8 cellular contexts compared by ENCODE assay signal in genomic region chr18:50307738-50308470, GRCh38. TPM values are rescaled to one million over a fixed set of nuclear protein-coding genes. Genes with fewer than 3 reads are reported as not detected.
A peak's percentile ranks its signal among the peaks of the same experiment; 100 is the strongest.
DNase-seq lines count a peak whose midpoint lies in the region; ATAC-seq and TF ChIP-seq lines count a peak whose summit lies in the region.

No MANE protein-coding gene starts in this region.

- H3K4me3 Mint-ChIP-seq in activated CD4-positive, alpha-beta memory T cell treated with anti-CD3 and anti-CD28 coated beads for 36 hours: peak overlapping the region; percentile 83

- no peaks in the 10 kb centered on the region for H3K36me3 Mint-ChIP-seq in activated CD4-positive, alpha-beta memory T cell treated with anti-CD3 and anti-CD28 coated beads for 36 hours

- peak overlapping the region; percentile 50 to 69 (median 57) for H3K4me3 ChIP-seq in BLaER1 treated with 17β-estradiol and CSF1 and Interleukin-3, amounts not matched to agents 10 nM and 100 nM
- H3K4me3 ChIP-seq in ectodermal cell (ENCODE audit: insufficient read depth, low read depth, low read length): peak overlapping the region; percentile 39
- H3K4me3 ChIP-seq in lower lobe of right lung: peak overlapping the region; percentile 54

- H4K20me1 ChIP-seq in BLaER1 treated with 17β-estradiol and CSF1 and Interleukin-3, amounts not matched to agents 10 nM and 100 nM: no peaks in the 10 kb centered on the region

- TF ChIP-seq CTCF in lower lobe of right lung (IDR thresholded peaks at IDR 0.05): no peak

- 42 to 43% methylated on average over 26 of the region's 26 CpGs for WGBS in ectodermal cell, 2 experiments

- peaks cover 4% of the 10 kb centered on the region for H3K9me3 Mint-ChIP-seq in activated CD4-positive, alpha-beta memory T cell treated with anti-CD3 and anti-CD28 coated beads for 36 hours

- H3K4me2 ChIP-seq in BLaER1 treated with 17β-estradiol and CSF1 and Interleukin-3, amounts not matched to agents 10 nM and 100 nM: peak overlapping the region; percentile 82 to 91 (median 88)

- POLR2A ChIA-PET in activated CD4-positive, alpha-beta memory T cell treated with anti-CD3 and anti-CD28 coated beads for 36 hours (lab: Charles Lee): interaction anchor here (0.7 kb wide), 1 partner anchor 42 kb away, joined by 3 read pairs; no protein-coding TSS in a partner anchor

- peak overlapping the region; percentile 60 to 78 (median 72) for H3K9ac ChIP-seq in BLaER1 treated with 17β-estradiol and CSF1 and Interleukin-3, amounts not matched to agents 10 nM and 100 nM

- H3K36me3 ChIP-seq in BLaER1 treated with 17β-estradiol and CSF1 and Interleukin-3, amounts not matched to agents 10 nM and 100 nM: no peaks in the 10 kb centered on the region
- H3K36me3 ChIP-seq in ectodermal cell (ENCODE audit: control insufficient read depth, insufficient read depth, low read length) (no peaks in the 10 kb centered on the region), lower lobe of right lung (no peaks in the 10 kb centered on the region)

- peak; percentile 88 for ATAC-seq in GM19438 (IDR thresholded peaks at IDR 0.05; ENCODE audit: low read depth, unreplicated experiment)
- ATAC-seq in HG03571 (IDR thresholded peaks at IDR 0.05; ENCODE audit: unreplicated experiment): peak; percentile 91
- peak; percentile 96 to 98 for ATAC-seq in lower lobe of right lung

- DNase-seq in NCI-H748 treated with DMSO at 0.1 percent for 48 hours (lab: John Stamatoyannopoulos, UW) (peak; percentile 76), lower lobe of right lung (peak; percentile 94)
- DNase-seq in activated CD4-positive, alpha-beta memory T cell treated with anti-CD3 and anti-CD28 coated beads for 36 hours: peak; percentile 93
- peak; percentile 79 to 90 for DNase-seq in stimulated activated CD4-positive, alpha-beta T cell treated with anti-CD3 and anti-CD28 coated beads, Interleukin-4, amount 100 ng/mL, for 48 hours (ENCODE audit: low read depth in 2 of 2)

- CTCF ChIA-PET in activated CD4-positive, alpha-beta memory T cell treated with anti-CD3 and anti-CD28 coated beads for 36 hours (lab: Charles Lee): interaction anchor here (0.7 to 1.7 kb wide), 2 partner anchors 10 to 49 kb away, joined by 3 to 9 read pairs; no protein-coding TSS in a partner anchor

- H3K27ac Mint-ChIP-seq in activated CD4-positive, alpha-beta memory T cell treated with anti-CD3 and anti-CD28 coated beads for 36 hours: no peak overlapping the region

- intact Hi-C loops in activated CD4-positive, alpha-beta memory T cell treated with anti-CD3 and anti-CD28 coated beads for 36 hours (cut with micrococcal nuclease): loop anchor here (1.0 to 5.0 kb wide), 4 partner anchors 10 to 67 kb away; partner anchors contain the start of genes CFAP53, CXXC1 and SKA1
- intact Hi-C loops in lower lobe of right lung (cut with DNase I): no loop called here

- H3K27me3 ChIP-seq in BLaER1 treated with 17β-estradiol and CSF1 and Interleukin-3, amounts not matched to agents 10 nM and 100 nM: no peaks in the 10 kb centered on the region
- H3K27me3 ChIP-seq in ectodermal cell (ENCODE audit: control insufficient read depth, insufficient read depth, low read length, poor library complexity, severe bottlenecking) (no peaks in the 10 kb centered on the region), lower lobe of right lung (ENCODE audit: low read depth) (peaks cover 35% of the 10 kb centered on the region)

- H3K27me3 Mint-ChIP-seq in activated CD4-positive, alpha-beta memory T cell treated with anti-CD3 and anti-CD28 coated beads for 36 hours: peaks cover 7% of the 10 kb centered on the region

- H3K4me1 Mint-ChIP-seq in activated CD4-positive, alpha-beta memory T cell treated with anti-CD3 and anti-CD28 coated beads for 36 hours (ENCODE audit: low read depth): peaks cover 4% of the 10 kb centered on the region

- H3K27ac ChIP-seq in BLaER1 treated with 17β-estradiol and CSF1 and Interleukin-3, amounts not matched to agents 10 nM and 100 nM: peak overlapping the region; percentile 61 to 85 (median 78); a peak in 21 of 22 replicates
- no peak overlapping the region for H3K27ac ChIP-seq in ectodermal cell (ENCODE audit: insufficient read depth, low read depth, low read length, poor library complexity, severe bottlenecking)
- H3K27ac ChIP-seq in lower lobe of right lung: peak overlapping the region; percentile 43

- peaks cover 42 to 56% (median 49%) of the 10 kb centered on the region in 10 experiments for H3K4me1 ChIP-seq in BLaER1 treated with 17β-estradiol and CSF1 and Interleukin-3, amounts not matched to agents 10 nM and 100 nM
- no peaks in the 10 kb centered on the region for H3K4me1 ChIP-seq in ectodermal cell (ENCODE audit: control insufficient read depth, insufficient read depth, low read length)
- peaks cover 16% of the 10 kb centered on the region for H3K4me1 ChIP-seq in lower lobe of right lung

- peaks cover 7 to 39% (median 32%) of the 10 kb centered on the region in 11 experiments for H3K9me3 ChIP-seq in BLaER1 treated with 17β-estradiol and CSF1 and Interleukin-3, amounts not matched to agents 10 nM and 100 nM (replicated peaks in 1 of 11)
- no peaks in the 10 kb centered on the region for H3K9me3 ChIP-seq in ectodermal cell (ENCODE audit: control insufficient read depth, low read length)
- H3K9me3 ChIP-seq in lower lobe of right lung: no peaks in the 10 kb centered on the region

RNA-seq across cellular contexts. Expression of gene CXXC1, which starts 20.4 kb away (rescaled TPM):
- 10 to 100 TPM; 80.8 to 80.9 TPM for total RNA-seq in activated CD4-positive, alpha-beta memory T cell treated with anti-CD3 and anti-CD28 coated beads for 36 hours
- polyA plus RNA-seq in ectodermal cell (2013, experiment 1 of 4): 84.3 TPM
- 70.9 TPM for polyA plus RNA-seq in ectodermal cell (2013, experiment 2 of 4)
- polyA plus RNA-seq in ectodermal cell (2013, experiment 3 of 4): 64.5 TPM
- 69.9 TPM for polyA plus RNA-seq in ectodermal cell (2013, experiment 4 of 4)
- total RNA-seq in lower lobe of right lung: 60.2 TPM

RNA-seq across cellular contexts. Expression of gene MBD1, which starts 26.6 kb away (rescaled TPM):
- total RNA-seq in activated CD4-positive, alpha-beta memory T cell treated with anti-CD3 and anti-CD28 coated beads for 36 hours: 10 to 100 TPM; 69.4 to 70.5 TPM
- 54.7 TPM for polyA plus RNA-seq in ectodermal cell (2013, experiment 1 of 4)
- polyA plus RNA-seq in ectodermal cell (2013, experiment 2 of 4): 57.6 TPM
- 44.4 TPM for polyA plus RNA-seq in ectodermal cell (2013, experiment 3 of 4)
- 49.9 TPM for polyA plus RNA-seq in ectodermal cell (2013, experiment 4 of 4)
- total RNA-seq in lower lobe of right lung: 64.1 TPM

RNA-seq across cellular contexts. Expression of gene CFAP53, which starts 41.6 kb away (rescaled TPM):
- under 1 TPM; 0.26 to 0.48 TPM for total RNA-seq in activated CD4-positive, alpha-beta memory T cell treated with anti-CD3 and anti-CD28 coated beads for 36 hours
- 1.3 TPM for polyA plus RNA-seq in ectodermal cell (2013, experiment 1 of 4)
- 0.89 TPM for polyA plus RNA-seq in ectodermal cell (2013, experiment 2 of 4)
- 0.91 TPM for polyA plus RNA-seq in ectodermal cell (2013, experiment 3 of 4)
- polyA plus RNA-seq in ectodermal cell (2013, experiment 4 of 4): 1.1 TPM
- total RNA-seq in lower lobe of right lung: 3.7 TPM
